In genomic region chr6:27772261-27773001, GRCh38 we compare ENCODE assay signal across 8 cellular contexts.
DNase-seq lines count a peak whose midpoint lies in the region; ATAC-seq and TF ChIP-seq lines count a peak whose summit lies in the region.

No MANE protein-coding gene starts in this region.

- TF ChIP-seq CTCF in activated CD8-positive, alpha-beta T cell treated with anti-CD3 and anti-CD28 coated beads for 36 hours (IDR thresholded peaks at IDR 0.05), result peak; percentile 79

- intact Hi-C loops in activated CD8-positive, alpha-beta T cell treated with anti-CD3 and anti-CD28 coated beads for 36 hours (cut with micrococcal nuclease), result no loop called here

- CTCF ChIA-PET in activated CD8-positive, alpha-beta T cell treated with anti-CD3 and anti-CD28 coated beads for 36 hours (lab: Charles Lee), result interaction anchor here (0.6 to 3.7 kb wide), 33 partner anchors 9 to 611 kb away, joined by 3 to 43 read pairs (median 4); partner anchors contain the start of gene ZNF184

- H3K9me3 Mint-ChIP-seq in activated CD8-positive, alpha-beta T cell treated with anti-CD3 and anti-CD28 coated beads for 36 hours, result no peaks in the 10 kb centered on the region
- H3K9me3 Mint-ChIP-seq in effector memory CD8-positive, alpha-beta T cell, result no peaks in the 10 kb centered on the region

- POLR2A ChIA-PET in activated CD8-positive, alpha-beta T cell treated with anti-CD3 and anti-CD28 coated beads for 36 hours (lab: Charles Lee), result interaction anchor here (0.8 to 2.4 kb wide), 9 partner anchors 9 to 125 kb away, joined by 3 to 13 read pairs (median 3); a partner anchor contains a TSS

- H3K4me1 Mint-ChIP-seq in activated CD8-positive, alpha-beta T cell treated with anti-CD3 and anti-CD28 coated beads for 36 hours (ENCODE audit: low read depth), result peaks cover 13% of the 10 kb centered on the region
- H3K4me1 Mint-ChIP-seq in effector memory CD8-positive, alpha-beta T cell (ENCODE audit: low read depth in 2 of 2), result peaks cover 8 to 16% of the 10 kb centered on the region in 2 donors

- peak; percentile 84 for ATAC-seq in HG03520 (IDR thresholded peaks at IDR 0.05; ENCODE audit: unreplicated experiment)
- ATAC-seq in activated CD8-positive, alpha-beta T cell treated with anti-CD3 and anti-CD28 coated beads for 36 hours, result peak; percentile 99
- ATAC-seq in effector memory CD8-positive, alpha-beta T cell (replicated peaks), result peak; percentile 97

- no peaks in the 10 kb centered on the region for H3K36me3 Mint-ChIP-seq in activated CD8-positive, alpha-beta T cell treated with anti-CD3 and anti-CD28 coated beads for 36 hours (ENCODE audit: low read depth)
- peaks cover under 1% of the 10 kb centered on the region for H3K36me3 Mint-ChIP-seq in effector memory CD8-positive, alpha-beta T cell (ENCODE audit: insufficient read depth)

- no peak overlapping the region for H3K27ac Mint-ChIP-seq in activated CD8-positive, alpha-beta T cell treated with anti-CD3 and anti-CD28 coated beads for 36 hours
- no peak overlapping the region for H3K27ac Mint-ChIP-seq in effector memory CD8-positive, alpha-beta T cell

- peak; percentile 57 for DNase-seq in NK-92 treated with Interleukin-12 subunit alpha and Interleukin-12 subunit beta, amount 100 ng/mL, for 24 hours (lab: John Stamatoyannopoulos, UW)
- DNase-seq in NK-92 (lab: John Stamatoyannopoulos, UW; ENCODE audit: unreplicated experiment) (no peak), NCI-H748 (lab: John Stamatoyannopoulos, UW; ENCODE audit: unreplicated experiment) (peak; percentile 96), mesenteric fat pad (ENCODE audit: low spot score) (peak; percentile 94)
- DNase-seq in activated CD8-positive, alpha-beta T cell treated with anti-CD3 and anti-CD28 coated beads for 36 hours, result peak; percentile 93
- peak; percentile 85 to 89 (median 87) for DNase-seq in effector memory CD8-positive, alpha-beta T cell
- DNase-seq in stimulated activated CD8-positive, alpha-beta memory T cell treated with anti-CD3 and anti-CD28 coated beads, Interleukin-15, amount 100 ng/mL, for 4 hours (ENCODE audit: low read depth in 2 of 2), result peak; percentile 66 to 72

- H3K4me3 Mint-ChIP-seq in activated CD8-positive, alpha-beta T cell treated with anti-CD3 and anti-CD28 coated beads for 36 hours, result peak overlapping the region; percentile 29
- no peak overlapping the region for H3K4me3 Mint-ChIP-seq in effector memory CD8-positive, alpha-beta T cell

- peaks cover 14% of the 10 kb centered on the region for H3K27me3 Mint-ChIP-seq in activated CD8-positive, alpha-beta T cell treated with anti-CD3 and anti-CD28 coated beads for 36 hours
- peaks cover 14 to 41% of the 10 kb centered on the region in 2 donors for H3K27me3 Mint-ChIP-seq in effector memory CD8-positive, alpha-beta T cell
